16 cellular contexts compared by ENCODE assay signal in the genomic region with DNA sequence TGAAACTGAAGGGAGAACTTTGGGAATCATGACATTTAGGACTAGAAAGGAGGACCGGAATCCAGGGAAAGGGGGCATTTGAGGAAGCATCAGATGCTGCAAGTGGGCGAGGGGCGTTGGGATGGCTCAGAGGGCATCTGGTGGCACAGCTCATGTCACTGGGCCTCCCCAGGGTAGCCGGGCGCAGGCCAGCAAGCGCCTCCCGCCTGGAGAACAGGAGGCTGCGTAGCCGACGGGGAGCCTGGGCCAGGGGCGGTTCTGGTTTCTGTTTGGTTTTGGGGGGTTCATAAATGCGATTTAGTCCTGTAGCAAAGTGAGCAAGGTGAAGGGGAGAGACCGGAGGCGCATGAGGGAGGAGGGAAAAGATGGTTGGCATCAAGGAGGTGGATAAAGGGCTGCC. TPM values are rescaled to one million over a fixed set of nuclear protein-coding genes. Genes with fewer than 3 reads are reported as not detected.
DNase-seq lines count a peak whose midpoint lies in the region; ATAC-seq and TF ChIP-seq lines count a peak whose summit lies in the region.
"Had no signal": no experiment of that assay in that cellular context is flagged by ENCODE, and none has a peak within 500 bp of the region (broad histone marks: within the 10 kb centered on the region; RNA-seq: fewer than 3 reads in every experiment).

No MANE protein-coding gene starts in this region.

- no peaks in the 10 kb centered on the region for H3F3A ChIP-seq in PC-3 (ENCODE audit: low read length, unreplicated experiment)

- no peaks in the 10 kb centered on the region for H3K9me3 ChIP-seq in CD8-positive, alpha-beta memory T cell (ENCODE audit: low read length)
- H3K9me3 ChIP-seq in PC-3 (ENCODE audit: low read length): no peaks in the 10 kb centered on the region
- H3K9me3 ChIP-seq in endocrine pancreas (ENCODE audit: control insufficient read depth, low read length): no peaks in the 10 kb centered on the region
- H3K9me3 ChIP-seq: HAP-1, ovary, SJCRH30, testis had no signal

- H3K4me3 Mint-ChIP-seq in CD8-positive, alpha-beta memory T cell: peak overlapping the region in 5 of 7 donors; percentile 29 to 60 (median 49)
- H3K4me3 Mint-ChIP-seq in nephron progenitor cell: peak overlapping the region; percentile 75

- in situ Hi-C loops in ACHN (cut with HindIII; ENCODE audit: low pct_ligation_motif_present, low pct_unique_long_range_greater_than_20kb, low sequenced_read_pairs): no loop called here

- H3K36me3 ChIP-seq in CD8-positive, alpha-beta memory T cell (ENCODE audit: insufficient read depth, low read length): no peaks in the 10 kb centered on the region
- peaks cover 5% of the 10 kb centered on the region; the same call in 1 of the 2 replicates for H3K36me3 ChIP-seq in PC-3 (ENCODE audit: low read depth, low read length)
- no peaks in the 10 kb centered on the region for H3K36me3 ChIP-seq in endocrine pancreas (ENCODE audit: control insufficient read depth, insufficient read depth, low read length)
- H3K36me3 ChIP-seq: BLaER1, HAP-1, ovary, SJCRH30 had no signal

- H3K9me2 ChIP-seq in PC-3 (replicated peaks; ENCODE audit: low read length): no peaks in the 10 kb centered on the region

- DNase-seq in CD8-positive, alpha-beta memory T cell: no peak
- DNase-seq in PC-3: no peak
- DNase-seq in nephron progenitor cell: no peak
- DNase-seq in central memory CD4-positive, alpha-beta T cell: no peak
- no peak for DNase-seq in mucosa of gallbladder (ENCODE audit: low spot score)
- DNase-seq in ACHN: no peak
- DNase-seq: activated naive CD4-positive, alpha-beta T cell treated with Interleukin-2 at 50 U/mL for 16 hours; NCI-H446 treated with DMSO at 0.1 percent for 48 hours; ovary; SJCRH30; testis had no signal

- H2AFZ ChIP-seq in PC-3 (ENCODE audit: low read length): peak overlapping the region; percentile 69

- CTCF ChIA-PET in CD8-positive, alpha-beta memory T cell (lab: Charles Lee): no interaction called here
- CTCF ChIA-PET in PC-3 (lab: Charles Lee): no interaction called here

- H3K27me3 ChIP-seq in CD8-positive, alpha-beta memory T cell (ENCODE audit: insufficient read depth, low read length, poor library complexity, severe bottlenecking): peaks cover 10% of the 10 kb centered on the region
- no peaks in the 10 kb centered on the region for H3K27me3 ChIP-seq in PC-3 (ENCODE audit: low read length)
- no peaks in the 10 kb centered on the region for H3K27me3 ChIP-seq in endocrine pancreas (ENCODE audit: control insufficient read depth, insufficient read depth, low read length)
- H3K27me3 ChIP-seq: ovary, SJCRH30, testis had no signal

- peaks cover 45 to 66% of the 10 kb centered on the region in 2 donors for H3K27me3 Mint-ChIP-seq in CD8-positive, alpha-beta memory T cell
- H3K27me3 Mint-ChIP-seq in nephron progenitor cell (ENCODE audit: low read depth, poor library complexity): peaks cover 73% of the 10 kb centered on the region

- no peak for TF ChIP-seq CTCF in PC-3 (conservative IDR thresholded peaks at IDR 0.05; ENCODE audit: low read depth, low read length)
- no peak for TF ChIP-seq CTCF in nephron progenitor cell (IDR thresholded peaks at IDR 0.05)

- H3K4me1 Mint-ChIP-seq in CD8-positive, alpha-beta memory T cell: peaks cover 11 to 27% (median 14%) of the 10 kb centered on the region in 3 donors
- H3K4me1 Mint-ChIP-seq in nephron progenitor cell: peaks cover 18% of the 10 kb centered on the region

- peaks cover 41% of the 10 kb centered on the region for H4K20me1 ChIP-seq in PC-3 (ENCODE audit: low read length)

- H3K27ac Mint-ChIP-seq in CD8-positive, alpha-beta memory T cell: no peak overlapping the region
- no peak overlapping the region for H3K27ac Mint-ChIP-seq in nephron progenitor cell

- no peaks in the 10 kb centered on the region for H3K9me3 Mint-ChIP-seq in CD8-positive, alpha-beta memory T cell
- H3K9me3 Mint-ChIP-seq in nephron progenitor cell: no peaks in the 10 kb centered on the region

- POLR2A ChIA-PET in CD8-positive, alpha-beta memory T cell (lab: Charles Lee): no interaction called here
- POLR2A ChIA-PET in PC-3 (lab: Charles Lee; ENCODE audit: unreplicated experiment): no interaction called here

- H3K4me1 ChIP-seq in CD8-positive, alpha-beta memory T cell (ENCODE audit: insufficient read depth, low read length): no peaks in the 10 kb centered on the region
- peaks cover 50% of the 10 kb centered on the region for H3K4me1 ChIP-seq in PC-3 (ENCODE audit: insufficient read depth, low read length)
- H3K4me1 ChIP-seq in endocrine pancreas (ENCODE audit: control insufficient read depth, insufficient read depth, low read length): no peaks in the 10 kb centered on the region
- H3K4me1 ChIP-seq: HAP-1, SJCRH30 had no signal

- H3K27ac ChIP-seq in CD8-positive, alpha-beta memory T cell (ENCODE audit: low read depth, low read length): no peak overlapping the region
- no peak overlapping the region for H3K27ac ChIP-seq in PC-3 (ENCODE audit: low read length)
- H3K27ac ChIP-seq: BLaER1, ovary, SJCRH30, testis had no signal

- intact Hi-C loops in PC-3 (cut with micrococcal nuclease): no loop called here

- H3K9ac ChIP-seq in PC-3 (ENCODE audit: low read length) (peak overlapping the region; percentile 87; the same call in 1 of the 2 replicates), endocrine pancreas (ENCODE audit: control insufficient read depth, insufficient read depth, low read length) (peak overlapping the region; percentile 35)
- H3K9ac ChIP-seq: BLaER1 had no signal

- H3K4me3 ChIP-seq in CD8-positive, alpha-beta memory T cell (ENCODE audit: low read length): no peak overlapping the region
- peak overlapping the region; percentile 99 for H3K4me3 ChIP-seq in PC-3 (ENCODE audit: low read length)
- no peak overlapping the region for H3K4me3 ChIP-seq in endocrine pancreas (ENCODE audit: control insufficient read depth, insufficient read depth, low read length)
- H3K4me3 ChIP-seq: HAP-1, SJCRH30 had no signal

- no TSS peak for BruUV-seq in PC-3 (replicated peaks; lab: Mats Ljungman, UMichigan)

- H3K36me3 Mint-ChIP-seq in CD8-positive, alpha-beta memory T cell: no peaks in the 10 kb centered on the region
- no peaks in the 10 kb centered on the region for H3K36me3 Mint-ChIP-seq in nephron progenitor cell (ENCODE audit: low read depth)

- peak overlapping the region; percentile 76 for H3K4me2 ChIP-seq in PC-3 (ENCODE audit: low read length)

- ATAC-seq in PC-3 (no peak), HG03378 (IDR thresholded peaks at IDR 0.05; ENCODE audit: unreplicated experiment) (no peak)

- H3K79me2 ChIP-seq in PC-3 (ENCODE audit: low read length): peaks cover 44% of the 10 kb centered on the region

RNA-seq across cellular contexts. Expression of a gene that starts 0.4 kb away (rescaled TPM):
- total RNA-seq in CD8-positive, alpha-beta memory T cell: under 1 TPM; 0.18 to 0.35 TPM
- not detected for polyA plus RNA-seq in CD8-positive, alpha-beta memory T cell
- 231 and 289 TPM in 2 replicates for total RNA-seq in PC-3 (2014; rRNA removed)
- total RNA-seq in mucosa of gallbladder: 193 TPM
- total RNA-seq: endothelial cell of umbilical vein had no signal

Comparison
In these comparisons a context has a peak if more than half of its experiments do, and no peak if none do; other contexts are left out.
1. RNA of a gene that starts 0.4 kb away (total RNA-seq): 231 to 289 TPM in PC-3 and 193 TPM in mucosa of gallbladder (single experiment); 0.18 to 0.35 TPM in CD8-positive, alpha-beta memory T cell; every median in the first group is over 100 times any median in the second.